In the genomic region with DNA sequence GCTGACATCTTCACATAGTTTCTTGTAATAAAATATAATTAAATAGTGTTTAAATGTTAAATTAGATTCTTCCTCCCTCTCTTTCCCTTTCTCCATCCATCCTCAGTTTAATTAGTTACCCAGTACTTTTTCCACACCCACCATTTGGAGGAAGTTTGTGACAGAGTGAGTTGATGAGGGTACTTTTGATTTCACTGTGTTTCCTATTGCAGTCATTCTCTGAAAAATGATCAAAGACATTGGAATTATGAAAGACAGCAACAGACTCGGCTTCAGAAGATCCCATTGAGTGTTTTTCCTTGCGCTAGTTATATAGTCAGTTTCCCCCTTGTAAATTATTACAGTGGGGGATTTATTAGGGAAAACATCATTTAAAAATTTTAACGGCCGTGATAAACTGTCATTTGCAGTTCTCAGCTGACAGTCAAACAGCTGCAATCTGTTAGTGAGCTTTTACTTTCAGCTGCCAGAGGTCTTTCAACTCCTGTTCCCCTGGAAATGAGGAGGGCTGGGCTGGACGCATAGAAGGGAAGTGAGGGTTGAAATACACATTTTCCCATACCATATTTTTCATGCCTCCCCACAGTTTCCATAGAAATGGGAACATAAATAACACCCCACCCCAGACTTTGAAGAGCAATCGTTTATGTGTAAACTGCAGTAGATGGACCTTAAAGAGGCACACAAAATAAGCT, we compare ENCODE assay signal across 12 cellular contexts.
DNase-seq lines count a peak whose midpoint lies in the region; ATAC-seq and TF ChIP-seq lines count a peak whose summit lies in the region.
"Had no signal": no experiment of that assay in that cellular context is flagged by ENCODE, and none has a peak within 500 bp of the region (broad histone marks: within the 10 kb centered on the region; RNA-seq: fewer than 3 reads in every experiment).

No MANE protein-coding gene starts in this region.

- H3K27me3 Mint-ChIP-seq in activated B cell treated with CpG ODN at 0.5 μM for 24 hours, result no peaks in the 10 kb centered on the region

- CTCF ChIA-PET in activated B cell treated with CpG ODN at 0.5 μM for 24 hours (lab: Charles Lee), result no interaction called here

- ATAC-seq in activated B cell treated with CpG ODN at 0.5 μM for 24 hours (ENCODE audit: low read depth) (no peak), lower lobe of right lung (peak; percentile 59 to 72), GM21723 (IDR thresholded peaks at IDR 0.05; ENCODE audit: unreplicated experiment) (no peak)

- H3K27me3 ChIP-seq in BLaER1 treated with 17β-estradiol and CSF1 and Interleukin-3, amounts not matched to agents 10 nM and 100 nM, result no peaks in the 10 kb centered on the region
- H3K27me3 ChIP-seq in lower lobe of right lung (ENCODE audit: low read depth), result no peaks in the 10 kb centered on the region
- H3K27me3 ChIP-seq: dorsolateral prefrontal cortex, heart right ventricle had no signal

- no peaks in the 10 kb centered on the region for H3K9me3 ChIP-seq in BLaER1 treated with 17β-estradiol and CSF1 and Interleukin-3, amounts not matched to agents 10 nM and 100 nM (replicated peaks in 1 of 11)
- no peaks in the 10 kb centered on the region for H3K9me3 ChIP-seq in lower lobe of right lung
- H3K9me3 ChIP-seq: heart right ventricle had no signal

- peak overlapping the region; percentile 57 to 86 (median 73) for H3K4me2 ChIP-seq in BLaER1 treated with 17β-estradiol and CSF1 and Interleukin-3, amounts not matched to agents 10 nM and 100 nM

- peak overlapping the region; percentile 47 to 68 (median 55); a peak in 21 of 22 replicates for H3K27ac ChIP-seq in BLaER1 treated with 17β-estradiol and CSF1 and Interleukin-3, amounts not matched to agents 10 nM and 100 nM
- peak overlapping the region; percentile 51 for H3K27ac ChIP-seq in lower lobe of right lung

- H3K4me1 ChIP-seq in BLaER1 treated with 17β-estradiol and CSF1 and Interleukin-3, amounts not matched to agents 10 nM and 100 nM, result peaks cover 17 to 36% (median 33%) of the 10 kb centered on the region in 10 experiments
- H3K4me1 ChIP-seq in lower lobe of right lung, result peaks cover 31% of the 10 kb centered on the region

- peak overlapping the region in 8 of 10 experiments; percentile 2 to 36 (median 18); a peak in 6 of 20 replicates for H3K4me3 ChIP-seq in BLaER1 treated with 17β-estradiol and CSF1 and Interleukin-3, amounts not matched to agents 10 nM and 100 nM
- H3K4me3 ChIP-seq in lower lobe of right lung, result peak overlapping the region; percentile 1

- no peaks in the 10 kb centered on the region for H3K9me3 Mint-ChIP-seq in activated B cell treated with CpG ODN at 0.5 μM for 24 hours

- intact Hi-C loops in activated B cell treated with CpG ODN at 0.5 μM for 24 hours (cut with micrococcal nuclease) (no loop called here), lower lobe of right lung (cut with DNase I) (no loop called here)

- H3K36me3 Mint-ChIP-seq in activated B cell treated with CpG ODN at 0.5 μM for 24 hours (ENCODE audit: low read depth), result peaks cover 7% of the 10 kb centered on the region

- no peaks in the 10 kb centered on the region for H4K20me1 ChIP-seq in BLaER1 treated with 17β-estradiol and CSF1 and Interleukin-3, amounts not matched to agents 10 nM and 100 nM

- peak overlapping the region; percentile 26 for H3K27ac Mint-ChIP-seq in activated B cell treated with CpG ODN at 0.5 μM for 24 hours

- DNase-seq in GM03348 (ENCODE audit: low spot score), result peak; percentile 6
- DNase-seq in activated B cell treated with CpG ODN at 0.5 μM for 24 hours, result no peak
- DNase-seq in lower lobe of right lung, result no peak
- DNase-seq in COLO668 (lab: John Stamatoyannopoulos, UW; ENCODE audit: unreplicated experiment), result no peak
- DNase-seq in NCI-H2196 treated with DMSO at 0.1 percent for 48 hours (lab: John Stamatoyannopoulos, UW; ENCODE audit: unreplicated experiment), result no peak
- DNase-seq in NK-92 treated with Interleukin-12 subunit alpha and Interleukin-12 subunit beta, amount 100 ng/mL, for 24 hours (lab: John Stamatoyannopoulos, UW), result no peak
- DNase-seq: dorsolateral prefrontal cortex, heart right ventricle, KG1, NCI-H510A treated with DMSO at 0.1 percent for 48 hours had no signal

- H3K36me3 ChIP-seq in BLaER1 treated with 17β-estradiol and CSF1 and Interleukin-3, amounts not matched to agents 10 nM and 100 nM, result 0 out of 22 replicates have a peak, but pooled peaks cover 0 to 3% (median 0%) of the 10 kb centered on the region in 11 experiments
- H3K36me3 ChIP-seq in lower lobe of right lung, result no peaks in the 10 kb centered on the region
- H3K36me3 ChIP-seq: heart right ventricle had no signal

- POLR2A ChIA-PET in activated B cell treated with CpG ODN at 0.5 μM for 24 hours (lab: Charles Lee), result interaction anchor here (0.7 kb wide), 1 partner anchor 18 kb away, joined by 5 read pairs; no protein-coding TSS in a partner anchor

- peak overlapping the region; percentile 21 to 64 (median 48); a peak in 19 of 22 replicates for H3K9ac ChIP-seq in BLaER1 treated with 17β-estradiol and CSF1 and Interleukin-3, amounts not matched to agents 10 nM and 100 nM

- peak overlapping the region; percentile 24 for H3K4me3 Mint-ChIP-seq in activated B cell treated with CpG ODN at 0.5 μM for 24 hours

- H3K4me1 Mint-ChIP-seq in activated B cell treated with CpG ODN at 0.5 μM for 24 hours, result peaks cover 18% of the 10 kb centered on the region

- TF ChIP-seq CTCF in activated B cell treated with CpG ODN at 0.5 μM for 24 hours (IDR thresholded peaks at IDR 0.05) (no peak), lower lobe of right lung (IDR thresholded peaks at IDR 0.05) (no peak)

Comparison
In these comparisons a context has a peak if more than half of its experiments do, and no peak if none do; other contexts are left out.
1. ATAC-seq: peak in lower lobe of right lung (2 of 2); none in activated B cell treated with CpG ODN at 0.5 μM for 24 hours (single experiment) and GM21723 (single experiment).